In the genomic region with DNA sequence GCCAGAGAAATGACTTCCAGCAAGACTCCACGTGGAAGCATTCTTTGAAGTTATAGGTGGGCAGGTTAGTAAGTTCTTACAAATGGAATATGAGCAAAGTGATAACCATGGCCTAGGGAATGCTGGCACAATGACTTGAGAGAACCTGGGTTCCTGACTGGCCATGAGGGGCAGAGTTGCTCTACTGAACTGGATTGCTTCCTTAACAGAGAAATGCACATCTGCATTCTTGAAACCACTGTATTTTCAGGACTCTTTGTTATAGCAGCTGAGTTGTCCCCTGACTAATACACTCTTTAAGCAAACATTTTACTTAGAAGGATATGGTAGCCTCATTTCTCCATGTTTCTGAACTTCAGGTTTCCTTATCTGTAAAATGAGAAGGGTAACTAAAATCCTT, we compare ENCODE assay signal across 1 cellular context.
TF ChIP-seq lines count a peak whose summit lies in the region.

No MANE protein-coding gene starts in this region.

TF ChIP-seq in HCT116, 20 proteins besides CTCF, POLR2A, EP300 and RAD21 (continued from another document):
- TF ChIP-seq, protein P1, sequence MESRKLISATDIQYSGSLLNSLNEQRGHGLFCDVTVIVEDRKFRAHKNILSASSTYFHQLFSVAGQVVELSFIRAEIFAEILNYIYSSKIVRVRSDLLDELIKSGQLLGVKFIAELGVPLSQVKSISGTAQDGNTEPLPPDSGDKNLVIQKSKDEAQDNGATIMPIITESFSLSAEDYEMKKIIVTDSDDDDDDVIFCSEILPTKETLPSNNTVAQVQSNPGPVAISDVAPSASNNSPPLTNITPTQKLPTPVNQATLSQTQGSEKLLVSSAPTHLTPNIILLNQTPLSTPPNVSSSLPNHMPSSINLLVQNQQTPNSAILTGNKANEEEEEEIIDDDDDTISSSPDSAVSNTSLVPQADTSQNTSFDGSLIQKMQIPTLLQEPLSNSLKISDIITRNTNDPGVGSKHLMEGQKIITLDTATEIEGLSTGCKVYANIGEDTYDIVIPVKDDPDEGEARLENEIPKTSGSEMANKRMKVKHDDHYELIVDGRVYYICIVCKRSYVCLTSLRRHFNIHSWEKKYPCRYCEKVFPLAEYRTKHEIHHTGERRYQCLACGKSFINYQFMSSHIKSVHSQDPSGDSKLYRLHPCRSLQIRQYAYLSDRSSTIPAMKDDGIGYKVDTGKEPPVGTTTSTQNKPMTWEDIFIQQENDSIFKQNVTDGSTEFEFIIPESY (IDR thresholded peaks at IDR 0.05; ENCODE audit: extremely low read depth, insufficient replicate concordance, low read length) = no peak
- TF ChIP-seq YY1 (IDR thresholded peaks at IDR 0.05; ENCODE audit: extremely low read depth, insufficient replicate concordance, low read depth, low read length) (no peak), ZFX (IDR thresholded peaks at IDR 0.05) (no peak), EGR1 (IDR thresholded peaks at IDR 0.05; ENCODE audit: low read depth) (no peak), CBX3 (IDR thresholded peaks at IDR 0.05; ENCODE audit: low read depth) (no peak)
